ENCODE assay signal across 24 cellular contexts in genomic region chr13:50345804-50346203, GRCh38.
"Had no signal": no experiment of that assay in that cellular context is flagged by ENCODE, and none has a peak within 500 bp of the region (broad histone marks: within the 10 kb centered on the region; RNA-seq: fewer than 3 reads in every experiment).

No MANE protein-coding gene starts in this region.

- H3K27ac Mint-ChIP-seq: dendritic cell treated with granulocyte-macrophage colony-stimulating factor and Interleukin-4, amounts not matched to agents 40 ng/mL and 50 ng/mL, for 4 days; effector memory CD8-positive, alpha-beta T cell; endodermal cell had no signal

- H3K4me3 ChIP-seq: colonic mucosa, coronary artery, dorsolateral prefrontal cortex, esophagus squamous epithelium, gastrocnemius medialis, gastroesophageal sphincter, heart left ventricle, heart right ventricle had no signal

- H3K4me3 Mint-ChIP-seq: dendritic cell treated with granulocyte-macrophage colony-stimulating factor and Interleukin-4, amounts not matched to agents 40 ng/mL and 50 ng/mL, for 4 days; effector memory CD8-positive, alpha-beta T cell; endodermal cell had no signal

- H3K4me1 ChIP-seq: colonic mucosa, esophagus squamous epithelium, foreskin keratinocyte, gastrocnemius medialis, gastroesophageal sphincter, heart left ventricle had no signal

- H3K9me3 ChIP-seq: colonic mucosa, esophagus squamous epithelium, gastrocnemius medialis, gastroesophageal sphincter had no signal

- H3K36me3 ChIP-seq: colonic mucosa, esophagus squamous epithelium, gastrocnemius medialis, gastroesophageal sphincter, heart left ventricle, heart right ventricle had no signal

- DNase-seq: colonic mucosa; cortex of kidney; dermis blood vessel endothelial cell; dorsolateral prefrontal cortex; effector CD4-positive, alpha-beta T cell; effector CD8-positive, alpha-beta T cell; effector memory CD4-positive, alpha-beta T cell; effector memory CD8-positive, alpha-beta T cell; endodermal cell; erythroblast; esophagus squamous epithelium; foreskin fibroblast; foreskin keratinocyte; foreskin melanocyte; gastrocnemius medialis; glutamatergic neuron; head of caudate nucleus; heart left ventricle; heart right ventricle had no signal

- ATAC-seq: effector memory CD8-positive, alpha-beta T cell; esophagus mucosa; foreskin keratinocyte; gastrocnemius medialis; gastroesophageal sphincter; heart left ventricle; heart right ventricle had no signal

- H3K27ac ChIP-seq: colonic mucosa, coronary artery, dorsolateral prefrontal cortex, epithelial cell of prostate, esophagus squamous epithelium, foreskin keratinocyte, gastrocnemius medialis, gastroesophageal sphincter, heart left ventricle, heart right ventricle had no signal

- H3K27me3 ChIP-seq: colonic mucosa, dorsolateral prefrontal cortex, gastrocnemius medialis, gastroesophageal sphincter, heart left ventricle, heart right ventricle had no signal
